Comparison of ENCODE assay signal across 8 cellular contexts in the genomic region with DNA sequence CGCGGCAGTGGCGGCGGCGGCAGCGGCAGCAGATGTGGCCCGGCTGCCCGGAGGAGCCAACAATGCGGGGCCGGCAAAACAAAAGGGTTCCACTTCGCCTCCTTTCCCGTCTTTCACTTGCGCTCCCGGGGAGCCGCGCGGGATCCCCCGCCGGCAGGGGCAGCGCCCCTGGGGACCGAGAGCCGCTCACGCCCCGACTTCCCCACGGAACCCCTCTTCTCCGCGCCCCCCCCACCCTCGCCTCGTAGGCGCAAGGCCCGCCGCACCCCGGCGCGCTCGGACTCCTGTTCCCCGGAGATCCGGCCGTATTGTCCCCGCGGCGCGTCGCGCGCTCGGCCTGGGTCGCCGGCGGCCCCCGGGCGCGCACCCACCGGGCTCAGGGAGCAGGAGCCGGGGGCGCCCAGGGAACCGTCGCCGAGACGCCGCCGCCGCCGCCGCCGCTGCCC. TPM values are rescaled to one million over a fixed set of nuclear protein-coding genes. Genes with fewer than 3 reads are reported as not detected.
DNase-seq lines count a peak whose midpoint lies in the region; TF ChIP-seq lines count a peak whose summit lies in the region.

No MANE protein-coding gene starts in this region.

- H3K4ac ChIP-seq in mesenchymal stem cell (ENCODE audit: low read depth in 1 of 2, low read length in 2 of 2) = peak overlapping the region; percentile 91 to 97

- H3K4me3 ChIP-seq in colonic mucosa (peak overlapping the region; percentile 69), mesenchymal stem cell (ENCODE audit: insufficient read depth in 1 of 2, low read depth in 1 of 2, low read length in 2 of 2) (peak overlapping the region; percentile 75 to 89), uterus (peak overlapping the region; percentile 50 to 76)

- H4K8ac ChIP-seq in mesenchymal stem cell (ENCODE audit: low read length) = peak overlapping the region; percentile 64

- H3K9me3 ChIP-seq in colonic mucosa (no peaks in the 10 kb centered on the region), mesenchymal stem cell (ENCODE audit: control insufficient read depth, low read length) (no peaks in the 10 kb centered on the region), uterus (no peaks in the 10 kb centered on the region)

- DNase-seq in AG08395 (ENCODE audit: low spot score) = peak; percentile 27
- peak; percentile 51 for DNase-seq in HK-2 (ENCODE audit: unreplicated experiment)
- no peak for DNase-seq in colonic mucosa
- peak; percentile 33 for DNase-seq in mesenchymal stem cell
- peak; percentile 42 to 43 for DNase-seq in uterus
- DNase-seq in medulla oblongata (ENCODE audit: extremely low spot score) = no peak
- no peak for DNase-seq in NCI-H226
- DNase-seq in Ammon's horn (ENCODE audit: low spot score) = no peak

- peak overlapping the region; percentile 89 to 96 for H3K18ac ChIP-seq in mesenchymal stem cell (ENCODE audit: low read depth in 1 of 2, low read length in 2 of 2)

- H3K79me1 ChIP-seq in mesenchymal stem cell (replicated peaks; ENCODE audit: low read length, poor library complexity, severe bottlenecking) = no peaks in the 10 kb centered on the region

- H3K4me1 ChIP-seq in colonic mucosa (peaks cover 6% of the 10 kb centered on the region), mesenchymal stem cell (ENCODE audit: control insufficient read depth, insufficient read depth, low read depth, low read length) (peaks cover 15% of the 10 kb centered on the region), uterus (peaks cover 13 to 20% of the 10 kb centered on the region in 2 donors)

- no peak overlapping the region for H2AFZ ChIP-seq in mesenchymal stem cell (ENCODE audit: low read depth, low read length)

- H4K91ac ChIP-seq in mesenchymal stem cell (ENCODE audit: low read length) = peak overlapping the region; percentile 90

- H3K14ac ChIP-seq in mesenchymal stem cell (ENCODE audit: low read length in 2 of 2) = peak overlapping the region; percentile 55 to 86

- H3K27ac ChIP-seq in colonic mucosa = peak overlapping the region; percentile 93
- peak overlapping the region; percentile 33 for H3K27ac ChIP-seq in mesenchymal stem cell (ENCODE audit: low read length, poor library complexity, severe bottlenecking)
- peak overlapping the region; percentile 95 to 99 for H3K27ac ChIP-seq in uterus

- no peak overlapping the region for H2AK5ac ChIP-seq in mesenchymal stem cell (ENCODE audit: low read length, severe bottlenecking)

- H3K9ac ChIP-seq in colonic mucosa (ENCODE audit: low read depth in 2 of 2, low read length in 2 of 2) (peak overlapping the region; percentile 74 to 93), mesenchymal stem cell (ENCODE audit: low read length) (peak overlapping the region; percentile 77)

- H3K4me2 ChIP-seq in mesenchymal stem cell (ENCODE audit: low read length, poor library complexity, severe bottlenecking) = peak overlapping the region; percentile 28

- no peak for TF ChIP-seq POLR2A in uterus (IDR thresholded peaks at IDR 0.05)

- intact Hi-C loops in colonic mucosa (cut with DNase I) = no loop called here
- intact Hi-C loops in uterus (cut with DNase I; ENCODE audit: low total_unique reads) = loop anchor here (10.0 kb wide), 1 partner anchor 105 kb away; no protein-coding TSS in a partner anchor

- peak overlapping the region; percentile 66 for H2BK5ac ChIP-seq in mesenchymal stem cell (ENCODE audit: low read depth, low read length, poor library complexity, severe bottlenecking)

- H2BK12ac ChIP-seq in mesenchymal stem cell (ENCODE audit: low read length in 2 of 2) = no peak overlapping the region

- TF ChIP-seq CTCF in colonic mucosa (IDR thresholded peaks at IDR 0.05) (no peak), uterus (IDR thresholded peaks at IDR 0.05) (no peak)

- peak overlapping the region in 1 of 2 experiments; percentile 94 for H3K23ac ChIP-seq in mesenchymal stem cell (ENCODE audit: low read length in 2 of 2)

- no peaks in the 10 kb centered on the region for H3K27me3 ChIP-seq in colonic mucosa
- no peaks in the 10 kb centered on the region for H3K27me3 ChIP-seq in mesenchymal stem cell (ENCODE audit: control insufficient read depth in 1 of 2, insufficient read depth in 1 of 2, low read length in 2 of 2)
- H3K27me3 ChIP-seq in uterus = no peaks in the 10 kb centered on the region

- H3K36me3 ChIP-seq in colonic mucosa = no peaks in the 10 kb centered on the region
- H3K36me3 ChIP-seq in mesenchymal stem cell (ENCODE audit: control insufficient read depth in 1 of 2, insufficient read depth in 2 of 2, low read depth in 1 of 2, low read length in 2 of 2) = no peaks in the 10 kb centered on the region
- H3K36me3 ChIP-seq in uterus = no peaks in the 10 kb centered on the region

- H2BK120ac ChIP-seq in mesenchymal stem cell (ENCODE audit: low read depth, low read length) = peak overlapping the region; percentile 99

- H2BK15ac ChIP-seq in mesenchymal stem cell (ENCODE audit: low read depth, poor library complexity, severe bottlenecking) = peak overlapping the region; percentile 94

- under 1% methylated on average over 32 of the region's 66 CpGs for WGBS in mesenchymal stem cell

RNA-seq across cellular contexts. Expression of a gene that starts 0.9 kb away (rescaled TPM):
- total RNA-seq in colonic mucosa = 100 to 1,000 TPM; 106 to 172 TPM
- 58.2 TPM for polyA plus RNA-seq in mesenchymal stem cell (2013, experiment 1 of 2)
- 55.7 TPM for polyA plus RNA-seq in mesenchymal stem cell (2013, experiment 2 of 2)
- total RNA-seq in uterus = 100 to 1,000 TPM in 1 of 4 donors, 10 to 100 TPM in 3; 65.9 to 129 (median 71.2) TPM

Comparison
In these comparisons a context has a peak if more than half of its experiments do, and no peak if none do; other contexts are left out.
1. DNase-seq: peak in AG08395 (single experiment), HK-2 (single experiment), mesenchymal stem cell (single experiment) and uterus (2 of 2); none in colonic mucosa (single experiment), medulla oblongata (single experiment), NCI-H226 (single experiment) and Ammon's horn (single experiment).
2. H3K27ac ChIP-seq: peak in every context shown above with its lines; median percentile 97 in uterus; 93 in colonic mucosa; 33 in mesenchymal stem cell.
3. Peak in every context shown above with its lines, with median percentiles within 50 percentile points of each other: H3K4me3 ChIP-seq.